In the genomic region with DNA sequence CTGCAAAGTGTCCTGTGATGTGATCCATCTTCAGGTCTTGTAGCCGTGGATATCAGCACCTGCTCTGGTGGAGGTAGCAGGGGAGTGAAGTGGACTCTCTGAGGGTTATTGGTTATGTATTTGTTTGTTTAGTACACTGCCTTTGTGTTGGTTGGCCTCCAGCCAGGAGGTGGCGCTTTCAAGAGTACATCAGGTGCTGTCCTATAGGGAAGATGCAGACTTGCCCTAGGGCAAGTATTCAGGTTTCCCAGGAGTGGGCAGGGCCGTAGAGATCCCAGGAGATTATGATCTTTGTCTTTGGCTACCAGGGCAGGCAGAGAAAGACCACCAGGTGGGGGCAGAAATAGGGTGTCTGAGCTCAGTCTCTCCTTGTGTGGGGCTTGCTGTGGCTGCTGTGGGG, we compare ENCODE assay signal across 14 cellular contexts.
DNase-seq lines count a peak whose midpoint lies in the region; ATAC-seq and TF ChIP-seq lines count a peak whose summit lies in the region.
"Had no signal": no experiment of that assay in that cellular context is flagged by ENCODE, and none has a peak within 500 bp of the region (broad histone marks: within the 10 kb centered on the region; RNA-seq: fewer than 3 reads in every experiment).

No MANE protein-coding gene starts in this region.

- no peaks in the 10 kb centered on the region for H3K27me3 ChIP-seq in right atrium auricular region
- H3K27me3 ChIP-seq: BLaER1 treated with 17β-estradiol and CSF1 and Interleukin-3, amounts not matched to agents 10 nM and 100 nM had no signal

- H3K36me3 ChIP-seq in right atrium auricular region = no peaks in the 10 kb centered on the region
- H3K36me3 ChIP-seq: BLaER1 treated with 17β-estradiol and CSF1 and Interleukin-3, amounts not matched to agents 10 nM and 100 nM had no signal

- no peak overlapping the region for H3K27ac ChIP-seq in right atrium auricular region
- H3K27ac ChIP-seq: BLaER1 treated with 17β-estradiol and CSF1 and Interleukin-3, amounts not matched to agents 10 nM and 100 nM had no signal

- H3K9me3 ChIP-seq in right atrium auricular region = no peaks in the 10 kb centered on the region

- ATAC-seq in left colon = peak; percentile 24
- no peak for ATAC-seq in HG02840 (IDR thresholded peaks at IDR 0.05; ENCODE audit: low FRiP score, unreplicated experiment)
- ATAC-seq: stimulated activated effector memory CD8-positive, alpha-beta T cell treated with anti-CD3 and anti-CD28 coated beads, Interleukin-12 subunit alpha, Interleukin-12 subunit beta, amount 100 ng/mL, for 72 hours had no signal

- no peak overlapping the region for H3K4me3 ChIP-seq in right atrium auricular region
- H3K4me3 ChIP-seq: BLaER1 treated with 17β-estradiol and CSF1 and Interleukin-3, amounts not matched to agents 10 nM and 100 nM had no signal

- DNase-seq in DMS53 treated with DMSO at 0.1 percent for 48 hours (lab: John Stamatoyannopoulos, UW; ENCODE audit: unreplicated experiment) (peak; percentile 72), HT-29 (ENCODE audit: low spot score) (peak; percentile 38), NCI-H510A (lab: John Stamatoyannopoulos, UW) (peak; percentile 79), left colon (peak in 1 of 2 donors; percentile 19), NCI-H524 (lab: John Stamatoyannopoulos, UW) (no peak), right atrium auricular region (ENCODE audit: low spot score) (no peak)
- DNase-seq in stimulated activated CD4-positive, alpha-beta T cell treated with anti-CD3 and anti-CD28 coated beads, Interleukin-4, amount 100 ng/mL, for 1 hour = no peak
- DNase-seq: activated CD4-positive, alpha-beta memory T cell treated with anti-CD3 and anti-CD28 coated beads for 36 hours; activated naive CD4-positive, alpha-beta T cell treated with anti-CD3 and anti-CD28 coated beads, Interleukin-2, amount 50 U/mL, for 16 hours; hippocampal formation; T-helper 1 cell had no signal

- no peak for TF ChIP-seq CTCF in right atrium auricular region (IDR thresholded peaks at IDR 0.05)

- intact Hi-C loops in left colon (cut with DNase I, micrococcal nuclease) = no loop called here

- no peaks in the 10 kb centered on the region for H3K4me1 ChIP-seq in right atrium auricular region
- H3K4me1 ChIP-seq: BLaER1 treated with 17β-estradiol and CSF1 and Interleukin-3, amounts not matched to agents 10 nM and 100 nM had no signal

Comparison
In these comparisons a context has a peak if more than half of its experiments do, and no peak if none do; other contexts are left out.
1. DNase-seq: peak in DMS53 treated with DMSO at 0.1 percent for 48 hours (single experiment), HT-29 (single experiment) and NCI-H510A (single experiment); none in NCI-H524 (0 of 2), right atrium auricular region (single experiment) and stimulated activated CD4-positive, alpha-beta T cell treated with anti-CD3 and anti-CD28 coated beads, Interleukin-4, amount 100 ng/mL, for 1 hour (single experiment).